Comparison of ENCODE assay signal across 24 cellular contexts in genomic region chr11:129787518-129787917, GRCh38. TPM values are rescaled to one million over a fixed set of nuclear protein-coding genes. Genes with fewer than 3 reads are reported as not detected.
DNase-seq lines count a peak whose midpoint lies in the region; ATAC-seq, FAIRE-seq and TF ChIP-seq lines count a peak whose summit lies in the region.
"Had no signal": no experiment of that assay in that cellular context is flagged by ENCODE, and none has a peak within 500 bp of the region (broad histone marks: within the 10 kb centered on the region; RNA-seq: fewer than 3 reads in every experiment).

No MANE protein-coding gene starts in this region.

- ATAC-seq in HepG2 (no peak), right lobe of liver (no peak), HG02981 (IDR thresholded peaks at IDR 0.05; ENCODE audit: unreplicated experiment) (no peak), aorta (ENCODE audit: low FRiP score) (no peak)
- ATAC-seq: HCT116 had no signal

- in situ Hi-C loops in HepG2 (cut with HindIII; ENCODE audit: extremely low pct_ligation_motif_present, low pct_unique_long_range_greater_than_20kb), result loop anchor here (10.0 to 25.0 kb wide), 2 partner anchors 87 to 350 kb away; no protein-coding TSS in a partner anchor
- in situ Hi-C loops in mammary epithelial cell (cut with MboI; ENCODE audit: low sequenced_read_pairs in 2 of 2), result loop anchor here (10.0 to 25.0 kb wide), 4 partner anchors 100 to 625 kb away; partner anchors contain the start of gene NFRKB (in 1 of the 2)

- H3K27me3 ChIP-seq in HepG2 (ENCODE audit: control insufficient read depth in 1 of 2, insufficient read depth in 2 of 2, low read length in 2 of 2), result no peaks in the 10 kb centered on the region
- no peaks in the 10 kb centered on the region for H3K27me3 ChIP-seq in right lobe of liver
- H3K27me3 ChIP-seq in mammary epithelial cell (ENCODE audit: insufficient read depth, low read length), result no peaks in the 10 kb centered on the region
- no peaks in the 10 kb centered on the region for H3K27me3 ChIP-seq in stomach
- no peaks in the 10 kb centered on the region for H3K27me3 ChIP-seq in aorta (ENCODE audit: control insufficient read depth in 1 of 2, insufficient read depth in 2 of 2, low read length in 1 of 2)
- H3K27me3 ChIP-seq: BE2C, Peyer's patch had no signal

- DNase-seq in HepG2 (ENCODE audit: low spot score), result no peak
- no peak for DNase-seq in right lobe of liver
- peak; percentile 92 for DNase-seq in mammary epithelial cell
- DNase-seq in fibroblast of villous mesenchyme (ENCODE audit: low read depth), result peak; percentile 4
- DNase-seq in stomach, result no peak
- DNase-seq in aorta, result no peak
- no peak for DNase-seq in GM10248 (ENCODE audit: extremely low spot score)
- DNase-seq: BE2C; CD4-positive, CD25-positive, alpha-beta regulatory T cell; GOT3; KBM-7; NCI-H1092; NCI-H1436 treated with DMSO at 0.1 percent for 48 hours; NCI-H2029; NCI-H2171 treated with DMSO at 0.1 percent for 48 hours; NCI-H446 treated with DMSO at 0.1 percent for 48 hours; NCI-H69; Peyer's patch; Right ventricle myocardium superior had no signal

- H3K4me1 ChIP-seq in HepG2 (ENCODE audit: insufficient read depth, low read length) (peaks cover 59% of the 10 kb centered on the region), right lobe of liver (peaks cover 0 to 20% (median 4%) of the 10 kb centered on the region in 4 donors), mammary epithelial cell (ENCODE audit: insufficient read depth, low read length) (peaks cover 18% of the 10 kb centered on the region), stomach (no peaks in the 10 kb centered on the region), aorta (ENCODE audit: control insufficient read depth in 1 of 2, insufficient read depth in 2 of 2, low read length in 2 of 2) (no peaks in the 10 kb centered on the region)
- H3K4me1 ChIP-seq: BE2C, Peyer's patch had no signal

- no peak for FAIRE-seq in HepG2 (lab: Jason Lieb, UNC)
- FAIRE-seq: A204.1, GM12892, GM18507 had no signal

- H2AFZ ChIP-seq in HepG2 (ENCODE audit: low read length), result no peak overlapping the region
- H2AFZ ChIP-seq in mammary epithelial cell (ENCODE audit: low read depth, low read length), result no peak overlapping the region

- intact Hi-C loops in HepG2 (cut with micrococcal nuclease; ENCODE audit: unreplicated experiment), result loop anchor here (5.0 kb wide), 4 partner anchors 40 to 345 kb away; no protein-coding TSS in a partner anchor
- intact Hi-C loops in right lobe of liver (cut with DNase I), result no loop called here
- intact Hi-C loops in mammary epithelial cell (cut with micrococcal nuclease), result loop anchor here (1.0 to 10.0 kb wide), 6 partner anchors 41 to 627 kb away; partner anchors contain the start of genes NFRKB and PRDM10
- intact Hi-C loops in stomach (cut with DNase I; ENCODE audit: low total_unique reads), result no loop called here
- intact Hi-C loops in aorta (cut with DNase I), result no loop called here

- H4K20me1 ChIP-seq in HepG2 (ENCODE audit: insufficient read depth, low read length) (no peaks in the 10 kb centered on the region), mammary epithelial cell (ENCODE audit: insufficient read depth, low read length) (no peaks in the 10 kb centered on the region)

- H3K79me2 ChIP-seq in HepG2 (ENCODE audit: insufficient read depth, low read length), result no peaks in the 10 kb centered on the region
- no peaks in the 10 kb centered on the region for H3K79me2 ChIP-seq in mammary epithelial cell (ENCODE audit: insufficient read depth, low read length)

- dilution Hi-C loops in mammary epithelial cell (cut with HindIII; ENCODE audit: low sequenced_read_pairs), result loop anchor here (5.0 kb wide), 2 partner anchors 40 to 70 kb away; no protein-coding TSS in a partner anchor

- BruUV-seq in HepG2 (replicated peaks; lab: Mats Ljungman, UMichigan) (no TSS peak), mammary epithelial cell (replicated peaks; lab: Mats Ljungman, UMichigan) (no TSS peak)

- H3K9ac ChIP-seq in HepG2 (ENCODE audit: insufficient read depth, low read depth, low read length), result no peak overlapping the region
- no peak overlapping the region for H3K9ac ChIP-seq in mammary epithelial cell (ENCODE audit: insufficient read depth, low read length)

- 87% methylated on average over 1 of the region's 1 CpG for WGBS in HepG2 (ENCODE audit: low lambda C conversion rate)
- WGBS in right lobe of liver (ENCODE audit: insufficient coverage, low coverage, low lambda C conversion rate, missing lambda C conversion rate), result 71% methylated on average over 1 of the region's 1 CpG
- 8% methylated on average over 1 of the region's 1 CpG for WGBS in mammary epithelial cell (ENCODE audit: low coverage, missing lambda C conversion rate)
- 58 to 83% (median 75%) methylated on average over 1 of the region's 1 CpG for WGBS in stomach, 5 donors
- 66 to 69% methylated on average over 1 of the region's 1 CpG for WGBS in aorta, 2 donors

- H3K36me3 ChIP-seq in HepG2 (replicated peaks in 1 of 2; ENCODE audit: control insufficient read depth in 1 of 2, insufficient read depth in 2 of 2, low read length in 2 of 2), result no peaks in the 10 kb centered on the region
- H3K36me3 ChIP-seq in right lobe of liver, result no peaks in the 10 kb centered on the region
- H3K36me3 ChIP-seq in mammary epithelial cell (ENCODE audit: insufficient read depth, low read length), result no peaks in the 10 kb centered on the region
- no peaks in the 10 kb centered on the region for H3K36me3 ChIP-seq in stomach
- no peaks in the 10 kb centered on the region for H3K36me3 ChIP-seq in aorta (ENCODE audit: control insufficient read depth in 1 of 2, insufficient read depth in 2 of 2, low read length in 1 of 2)
- H3K36me3 ChIP-seq: BE2C, Peyer's patch had no signal

- H3K27ac ChIP-seq in HepG2 (ENCODE audit: extremely low read length, insufficient read depth, low read length) (no peak overlapping the region), right lobe of liver (no peak overlapping the region), mammary epithelial cell (ENCODE audit: insufficient read depth, low read depth, low read length) (no peak overlapping the region), stomach (no peak overlapping the region), aorta (ENCODE audit: low read depth in 1 of 2, low read length in 2 of 2) (no peak overlapping the region)
- H3K27ac ChIP-seq: Peyer's patch had no signal

- H3K4me2 ChIP-seq in HepG2 (ENCODE audit: low read depth, low read length) (no peak overlapping the region), mammary epithelial cell (ENCODE audit: insufficient read depth, low read depth, low read length) (peak overlapping the region; percentile 57)

- no peaks in the 10 kb centered on the region for H3K9me3 ChIP-seq in HepG2 (ENCODE audit: low read length)
- no peaks in the 10 kb centered on the region for H3K9me3 ChIP-seq in right lobe of liver
- no peaks in the 10 kb centered on the region for H3K9me3 ChIP-seq in mammary epithelial cell (replicated peaks; ENCODE audit: insufficient read depth, low read length)
- H3K9me3 ChIP-seq in stomach, result no peaks in the 10 kb centered on the region
- H3K9me3 ChIP-seq in aorta (ENCODE audit: control insufficient read depth, low read length), result no peaks in the 10 kb centered on the region
- H3K9me3 ChIP-seq: BE2C, Peyer's patch had no signal

- POLR2A ChIA-PET in HepG2 (lab: Yijun Ruan, JAX), result no interaction called here
- POLR2A ChIA-PET in GM10248 (lab: Yijun Ruan, JAX), result no interaction called here

- no peak for TF ChIP-seq CTCF in HepG2 (CRISPR knock-in tag; IDR thresholded peaks at IDR 0.05)
- no peak for TF ChIP-seq CTCF in right lobe of liver (IDR thresholded peaks at IDR 0.05)
- TF ChIP-seq CTCF in mammary epithelial cell (conservative IDR thresholded peaks at IDR 0.05 in 1 of 2, IDR thresholded peaks at IDR 0.05 in 1 of 2; ENCODE audit: extremely low read depth in 1 of 2, insufficient read depth in 1 of 2, low read depth in 1 of 2, low read length in 2 of 2), result peak in 1 of 2 donors; percentile 7
- no peak for TF ChIP-seq CTCF in fibroblast of villous mesenchyme (IDR thresholded peaks at IDR 0.05; ENCODE audit: insufficient read depth, low read depth, low read length)
- TF ChIP-seq CTCF in stomach (IDR thresholded peaks at IDR 0.05), result no peak
- no peak for TF ChIP-seq CTCF in GM10248 (IDR thresholded peaks at IDR 0.05; ENCODE audit: control extremely low read depth, extremely low read depth, low read depth, missing control alignments)

- CTCF ChIA-PET in HepG2 (lab: Yijun Ruan, JAX; ENCODE audit: low intra/inter-chr PET ratio, low total read pairs) (no interaction called here), mammary epithelial cell (lab: Charles Lee; ENCODE audit: low non-redundant PET) (no interaction called here), GM10248 (lab: Yijun Ruan, JAX) (interaction anchor here (1.0 kb wide), 1 partner anchor 11 kb away, joined by 3 read pairs; no protein-coding TSS in a partner anchor)

- TF ChIP-seq RAD21 in HepG2 (CRISPR knock-in tag; IDR thresholded peaks at IDR 0.05), result no peak

- TF ChIP-seq POLR2A in HepG2 (IDR thresholded peaks at IDR 0.05; ENCODE audit: insufficient read depth in 1 of 2, low read depth in 2 of 2, low read length in 2 of 2) (no peak), right lobe of liver (IDR thresholded peaks at IDR 0.05) (no peak), stomach (IDR thresholded peaks at IDR 0.05) (no peak)

- TF ChIP-seq EP300 in HepG2 (IDR thresholded peaks at IDR 0.05; ENCODE audit: low read depth in 2 of 2, low read length in 2 of 2) (no peak), HepG2 (CRISPR knock-in tag; IDR thresholded peaks at IDR 0.05; ENCODE audit: borderline replicate concordance) (no peak), stomach (IDR thresholded peaks at IDR 0.05) (no peak)

- H3K4me3 ChIP-seq in HepG2 (replicated peaks in 1 of 3; ENCODE audit: insufficient read depth in 1 of 3, low read depth in 2 of 3, low read length in 3 of 3) (no peak overlapping the region), right lobe of liver (no peak overlapping the region), mammary epithelial cell (replicated peaks in 1 of 3; ENCODE audit: insufficient read depth in 1 of 3, low read depth in 2 of 3, low read length in 3 of 3) (no peak overlapping the region), fibroblast of villous mesenchyme (ENCODE audit: low read depth, low read length) (no peak overlapping the region), stomach (no peak overlapping the region), aorta (ENCODE audit: low read length in 2 of 2) (no peak overlapping the region)
- H3K4me3 ChIP-seq: Peyer's patch had no signal

RNA-seq across cellular contexts. Expression of gene TMEM45B, which starts 28.1 kb away (rescaled TPM):
- total RNA-seq in HepG2 (2016; rRNA removed; fragmentation: Illumina TruSeq; extraction: Trizol) (17.3 and 29.1 TPM in 2 replicates), right lobe of liver (100 to 1,000 TPM in 1 of 6 experiments, 10 to 100 TPM in 4, 1 to 10 TPM in 1; 10.0 to 126 (median 18.6) TPM), mammary epithelial cell (under 1 TPM; 0.17 to 0.47 TPM), fibroblast of villous mesenchyme (not detected in 2 replicates), stomach (10 to 100 TPM in 3 of 5 donors, 1 to 10 TPM in 2; 3.6 to 80.6 (median 37.1) TPM), aorta (under 1 TPM; 0.19 to 0.72 TPM)
- 4.8 and 5.2 TPM in 2 replicates for total RNA-seq in HepG2 (2016; cell fraction: cytosol; rRNA removed; fragmentation: Illumina TruSeq; extraction: Trizol; ENCODE audit: low read depth)
- 17.2 and 31.3 TPM in 2 replicates for total RNA-seq in HepG2 (2016; cell fraction: insoluble cytoplasmic fraction; rRNA removed; fragmentation: Illumina TruSeq; extraction: Trizol)
- 8.3 and 11.1 TPM in 2 replicates for total RNA-seq in HepG2 (2016; cell fraction: membrane; rRNA removed; fragmentation: Illumina TruSeq; extraction: Trizol)
- total RNA-seq in HepG2 (2016; cell fraction: nucleus; rRNA removed; fragmentation: Illumina TruSeq; extraction: Trizol), result 26.2 and 28.6 TPM in 2 replicates
- polyA plus RNA-seq in HepG2 (2011; rRNA removed) (181 and 248 TPM in 2 replicates), mammary epithelial cell (0.80 TPM), stomach (10 to 100 TPM in 2 of 3 donors, 1 to 10 TPM in 1; 5.3 to 22.1 (median 16.5) TPM), aorta (10 to 100 TPM in 1 of 2 donors, not detected in 1; 10.0 TPM)
- polyA plus RNA-seq in HepG2 (2011; cell fraction: cytosol; rRNA removed), result 203 and 223 TPM in 2 replicates
- polyA plus RNA-seq in HepG2 (2011; cell fraction: nucleus; rRNA removed), result 104 and 141 TPM in 2 replicates
- polyA plus RNA-seq in HepG2 (2012), result 166 and 200 TPM in 2 replicates
- 5.1 and 7.6 TPM in 2 replicates for polyA plus RNA-seq in HepG2 (2016; cell fraction: cytosol; fragmentation: Illumina TruSeq; extraction: Trizol; ENCODE audit: low read depth)
- 13.8 and 13.9 TPM in 2 replicates for polyA plus RNA-seq in HepG2 (2016; cell fraction: insoluble cytoplasmic fraction; fragmentation: Illumina TruSeq; extraction: Trizol; ENCODE audit: low read depth)
- 7.9 and 8.9 TPM in 2 replicates for polyA plus RNA-seq in HepG2 (2016; cell fraction: membrane; fragmentation: Illumina TruSeq; extraction: Trizol; ENCODE audit: low read depth)
- 45.8 and 46.5 TPM in 2 replicates for polyA plus RNA-seq in HepG2 (2016; cell fraction: nucleus; fragmentation: Illumina TruSeq; extraction: Trizol; ENCODE audit: insufficient read depth, low read depth)
- 18.8 and 244 TPM in 2 replicates for polyA minus RNA-seq in HepG2 (2011; rRNA and poly(A)+ RNA removed; ENCODE audit: low replicate concordance)
- 39.7 and 62.5 TPM in 2 replicates for polyA minus RNA-seq in HepG2 (2011; cell fraction: cytosol; rRNA and poly(A)+ RNA removed)
- polyA minus RNA-seq in HepG2 (2011; cell fraction: nucleus; rRNA and poly(A)+ RNA removed), result 45.2 and 49.5 TPM in 2 replicates
- polyA minus RNA-seq in mammary epithelial cell, result not detected
- total RNA-seq: Right ventricle myocardium superior had no signal

Comparison
In these comparisons a context has a peak if more than half of its experiments do, and no peak if none do; other contexts are left out.
1. intact Hi-C loops: an anchor here in HepG2 (5.0 kb wide) and mammary epithelial cell (1.0 to 10.0 kb wide); none called in right lobe of liver, stomach and aorta.
2. DNase-seq: peak in mammary epithelial cell (single experiment) and fibroblast of villous mesenchyme (single experiment); none in HepG2 (single experiment), right lobe of liver (0 of 3), stomach (single experiment), aorta (0 of 2) and GM10248 (single experiment).